1 cellular context compared by ENCODE assay signal in the genomic region with DNA sequence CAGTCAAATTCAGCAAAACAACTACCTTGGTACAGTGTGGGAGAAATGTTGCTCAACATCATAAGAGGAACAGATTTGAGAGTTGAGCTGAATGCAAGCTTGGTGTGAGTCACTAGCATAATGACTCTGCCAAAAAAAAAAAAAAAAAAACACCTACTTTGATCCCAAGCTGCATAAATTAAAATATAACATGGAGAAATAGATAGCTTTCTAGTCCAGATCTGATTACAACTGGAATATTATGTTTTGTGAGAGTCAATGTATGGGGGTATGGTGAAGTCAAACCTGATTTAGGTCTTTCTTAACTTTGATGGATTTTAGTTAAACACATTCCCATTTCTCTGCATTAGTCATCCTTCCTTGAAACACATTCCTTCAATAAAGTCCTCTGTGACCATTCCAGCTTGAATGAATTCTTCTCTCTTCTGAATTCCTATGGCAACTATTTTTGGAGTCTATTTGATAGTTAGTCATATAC.
TF ChIP-seq lines count a peak whose summit lies in the region.

No MANE protein-coding gene starts in this region.

TF ChIP-seq in SK-N-SH, 30 proteins besides CTCF, POLR2A, EP300 and RAD21 (continued from another document):
- TF ChIP-seq PBX3 (IDR thresholded peaks at IDR 0.05) (peak; percentile 96), TCF12 (IDR thresholded peaks at IDR 0.05) (peak; percentile 92), FOSL2 (IDR thresholded peaks at IDR 0.05; ENCODE audit: borderline replicate concordance, low read depth) (peak; percentile 80), RFX5 (IDR thresholded peaks at IDR 0.05; ENCODE audit: low read length) (no peak), USF2 (IDR thresholded peaks at IDR 0.05; ENCODE audit: borderline replicate concordance, low read depth, low read length) (no peak), NRF1 (IDR thresholded peaks at IDR 0.05; ENCODE audit: low read depth, low read length) (no peak), EZH2phosphoT487 (IDR thresholded peaks at IDR 0.05; ENCODE audit: borderline replicate concordance, low read depth) (no peak), ELF1 (IDR thresholded peaks at IDR 0.05) (no peak), NFIC (IDR thresholded peaks at IDR 0.05; ENCODE audit: borderline replicate concordance) (peak; percentile 79), MXI1 (IDR thresholded peaks at IDR 0.05; ENCODE audit: low read depth, low read length) (no peak), SMC3 (IDR thresholded peaks at IDR 0.05; ENCODE audit: low read depth, low read length) (no peak), JUND (IDR thresholded peaks at IDR 0.05) (peak; percentile 96), FOXJ3 (CRISPR knock-in tag; IDR thresholded peaks at IDR 0.05) (no peak), MEF2A (IDR thresholded peaks at IDR 0.05; ENCODE audit: borderline replicate concordance, low read depth) (peak; percentile 93), GATA2 (CRISPR knock-in tag; IDR thresholded peaks at IDR 0.05) (no peak), FOXM1 (IDR thresholded peaks at IDR 0.05; ENCODE audit: low read depth) (peak; percentile 76)
- TF ChIP-seq, protein P1, sequence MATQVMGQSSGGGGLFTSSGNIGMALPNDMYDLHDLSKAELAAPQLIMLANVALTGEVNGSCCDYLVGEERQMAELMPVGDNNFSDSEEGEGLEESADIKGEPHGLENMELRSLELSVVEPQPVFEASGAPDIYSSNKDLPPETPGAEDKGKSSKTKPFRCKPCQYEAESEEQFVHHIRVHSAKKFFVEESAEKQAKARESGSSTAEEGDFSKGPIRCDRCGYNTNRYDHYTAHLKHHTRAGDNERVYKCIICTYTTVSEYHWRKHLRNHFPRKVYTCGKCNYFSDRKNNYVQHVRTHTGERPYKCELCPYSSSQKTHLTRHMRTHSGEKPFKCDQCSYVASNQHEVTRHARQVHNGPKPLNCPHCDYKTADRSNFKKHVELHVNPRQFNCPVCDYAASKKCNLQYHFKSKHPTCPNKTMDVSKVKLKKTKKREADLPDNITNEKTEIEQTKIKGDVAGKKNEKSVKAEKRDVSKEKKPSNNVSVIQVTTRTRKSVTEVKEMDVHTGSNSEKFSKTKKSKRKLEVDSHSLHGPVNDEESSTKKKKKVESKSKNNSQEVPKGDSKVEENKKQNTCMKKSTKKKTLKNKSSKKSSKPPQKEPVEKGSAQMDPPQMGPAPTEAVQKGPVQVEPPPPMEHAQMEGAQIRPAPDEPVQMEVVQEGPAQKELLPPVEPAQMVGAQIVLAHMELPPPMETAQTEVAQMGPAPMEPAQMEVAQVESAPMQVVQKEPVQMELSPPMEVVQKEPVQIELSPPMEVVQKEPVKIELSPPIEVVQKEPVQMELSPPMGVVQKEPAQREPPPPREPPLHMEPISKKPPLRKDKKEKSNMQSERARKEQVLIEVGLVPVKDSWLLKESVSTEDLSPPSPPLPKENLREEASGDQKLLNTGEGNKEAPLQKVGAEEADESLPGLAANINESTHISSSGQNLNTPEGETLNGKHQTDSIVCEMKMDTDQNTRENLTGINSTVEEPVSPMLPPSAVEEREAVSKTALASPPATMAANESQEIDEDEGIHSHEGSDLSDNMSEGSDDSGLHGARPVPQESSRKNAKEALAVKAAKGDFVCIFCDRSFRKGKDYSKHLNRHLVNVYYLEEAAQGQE (IDR thresholded peaks at IDR 0.05; ENCODE audit: low read depth, low read length): no peak
